8 cellular contexts compared by ENCODE assay signal in the genomic region with DNA sequence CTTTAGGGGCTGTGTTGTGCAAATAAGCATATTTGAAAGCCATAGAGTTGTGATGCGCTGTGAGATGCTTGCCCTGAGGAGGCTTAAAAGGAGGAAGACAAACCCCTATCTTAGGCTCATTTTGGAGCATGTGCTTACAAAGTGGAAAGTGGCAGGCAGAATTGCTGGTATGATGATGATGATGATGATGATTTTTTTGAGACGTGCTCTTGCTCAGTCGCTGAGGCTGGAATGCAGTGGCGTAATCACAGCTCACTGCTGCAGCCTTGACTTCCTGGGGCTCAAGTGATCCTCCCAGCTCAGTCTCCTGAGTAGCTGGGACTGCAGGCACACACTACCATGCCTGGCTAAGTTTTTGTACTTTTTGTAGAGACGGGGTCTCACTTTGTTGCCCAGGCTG. TPM values are rescaled to one million over a fixed set of nuclear protein-coding genes. Genes with fewer than 3 reads are reported as not detected.
A peak's percentile ranks its signal among the peaks of the same experiment; 100 is the strongest.
DNase-seq lines count a peak whose midpoint lies in the region; ATAC-seq and TF ChIP-seq lines count a peak whose summit lies in the region.

No MANE protein-coding gene starts in this region.

- H3K36me3 ChIP-seq in GM23338 (ENCODE audit: insufficient read depth) = peaks cover 11% of the 10 kb centered on the region; the same call in 1 of the 2 replicates
- H3K36me3 ChIP-seq in endodermal cell (ENCODE audit: control insufficient read depth, insufficient read depth, low read length) = peaks cover 20% of the 10 kb centered on the region
- no peaks in the 10 kb centered on the region for H3K36me3 ChIP-seq in ovary

- H3K9me3 Mint-ChIP-seq in GM23338 (no peaks in the 10 kb centered on the region), endodermal cell (no peaks in the 10 kb centered on the region)

- peaks cover 22% of the 10 kb centered on the region; the same call in 1 of the 2 replicates for H4K20me1 ChIP-seq in GM23338 (replicated peaks; ENCODE audit: insufficient read depth)

- peaks cover 16% of the 10 kb centered on the region for H3K27me3 Mint-ChIP-seq in GM23338 (ENCODE audit: insufficient read depth, low read depth, poor library complexity)
- H3K27me3 Mint-ChIP-seq in endodermal cell (ENCODE audit: insufficient read depth) = no peaks in the 10 kb centered on the region

- H3K9me2 ChIP-seq in GM23338 (ENCODE audit: insufficient read depth) = no peaks in the 10 kb centered on the region

- no peak overlapping the region for H2AFZ ChIP-seq in GM23338

- H3K27me3 ChIP-seq in GM23338 (ENCODE audit: insufficient read depth) (no peaks in the 10 kb centered on the region), endodermal cell (ENCODE audit: control insufficient read depth, insufficient read depth, low read length, poor library complexity, severe bottlenecking) (no peaks in the 10 kb centered on the region), ovary (no peaks in the 10 kb centered on the region)

- H3K4me1 ChIP-seq in GM23338 (ENCODE audit: insufficient read depth) (peaks cover 24% of the 10 kb centered on the region), endodermal cell (ENCODE audit: control insufficient read depth, insufficient read depth, low read length) (peaks cover 4% of the 10 kb centered on the region), ovary (ENCODE audit: insufficient read depth) (peaks cover 11% of the 10 kb centered on the region)

- WGBS in endodermal cell (ENCODE audit: insufficient coverage in 1 of 2, insufficient read length in 1 of 2), 2 experiments = 57 to 83% methylated on average over 3 to 5 of the region's 5 CpGs
- WGBS in ovary, 3 donors = 10 to 26% (median 14%) methylated on average over 5 of the region's 5 CpGs

- TF ChIP-seq CTCF in GM23338 (conservative IDR thresholded peaks at IDR 0.05; ENCODE audit: low read depth in 2 of 2) (no peak), endodermal cell (conservative IDR thresholded peaks at IDR 0.05) (no peak), ovary (IDR thresholded peaks at IDR 0.05) (no peak)

- ATAC-seq in GM23338 (no peak), GM19397 (IDR thresholded peaks at IDR 0.05; ENCODE audit: unreplicated experiment) (no peak), GM19452 (IDR thresholded peaks at IDR 0.05; ENCODE audit: unreplicated experiment) (no peak)

- H3K4me3 Mint-ChIP-seq in GM23338 (peak overlapping the region; percentile 91), endodermal cell (peak overlapping the region; percentile 93)

- DNase-seq in GM23338 (ENCODE audit: low spot score) (peak; percentile 26), SIG-M5 treated with dmso at 0.1 percent for 504 hours (lab: John Stamatoyannopoulos, UW; ENCODE audit: unreplicated experiment) (peak; percentile 84), endodermal cell (peak; percentile 63), ovary (peak in 2 of 5 donors; percentile 23 to 41), NCI-H526 (lab: John Stamatoyannopoulos, UW) (no peak), DMS 273 treated with DMSO at 0.1 percent for 48 hours (lab: John Stamatoyannopoulos, UW) (no peak)

- H3F3A ChIP-seq in GM23338 (replicated peaks; ENCODE audit: low read depth) = peaks cover 13% of the 10 kb centered on the region; the same call in 1 of the 2 replicates

- TF ChIP-seq EP300 in ovary (IDR thresholded peaks at IDR 0.05) = no peak

- peak overlapping the region; percentile 93 for H3K4me3 ChIP-seq in GM23338
- H3K4me3 ChIP-seq in endodermal cell (ENCODE audit: low read length) = peak overlapping the region; percentile 95
- peak overlapping the region; percentile 63 for H3K4me3 ChIP-seq in ovary

- H3K9me3 ChIP-seq in endodermal cell (ENCODE audit: control insufficient read depth, low read length) (no peaks in the 10 kb centered on the region), ovary (no peaks in the 10 kb centered on the region)

- H3K4me2 ChIP-seq in GM23338 = peak overlapping the region; percentile 93

- H3K79me2 ChIP-seq in GM23338 (replicated peaks; ENCODE audit: insufficient read depth) = peaks cover 63% of the 10 kb centered on the region

- no peak for TF ChIP-seq POLR2A in ovary (IDR thresholded peaks at IDR 0.05)

- H3K27ac Mint-ChIP-seq in GM23338 (no peak overlapping the region), endodermal cell (peak overlapping the region; percentile 100)

- H3K4me1 Mint-ChIP-seq in GM23338 = peaks cover 26% of the 10 kb centered on the region
- peaks cover 22% of the 10 kb centered on the region for H3K4me1 Mint-ChIP-seq in endodermal cell

- H3K36me3 Mint-ChIP-seq in GM23338 (ENCODE audit: low read depth) = peaks cover 27% of the 10 kb centered on the region
- peaks cover 22% of the 10 kb centered on the region for H3K36me3 Mint-ChIP-seq in endodermal cell (ENCODE audit: low read depth)

- intact Hi-C loops in ovary (cut with DNase I) = loop anchor here in 1 of 4 donors (10.0 kb wide), 1 partner anchor 75 kb away; a partner anchor contains a TSS

- peak overlapping the region; percentile 87 for H3K9ac ChIP-seq in endodermal cell (ENCODE audit: extremely low read depth, low read length, poor library complexity, severe bottlenecking)

- 0 out of 2 replicates have a peak overlapping the region, but pooled peaks have one; percentile 99 for H3K27ac ChIP-seq in GM23338 (ENCODE audit: low read depth)
- no peak overlapping the region for H3K27ac ChIP-seq in endodermal cell (ENCODE audit: low read depth, low read length)
- H3K27ac ChIP-seq in ovary = no peak overlapping the region

TF ChIP-seq in GM23338, 12 proteins besides CTCF, POLR2A, EP300 and RAD21 (continues in another document):
- no peak for TF ChIP-seq POLR2AphosphoS5 (IDR thresholded peaks at IDR 0.05; ENCODE audit: low read depth)
- no peak for TF ChIP-seq CREB1 (CRISPR knock-in tag; IDR thresholded peaks at IDR 0.05; ENCODE audit: low read depth)
- TF ChIP-seq ZNF114 (CRISPR knock-in tag; IDR thresholded peaks at IDR 0.05) = no peak
- TF ChIP-seq JUNB (IDR thresholded peaks at IDR 0.05; ENCODE audit: unreplicated experiment) = no peak
- TF ChIP-seq, protein P1, sequence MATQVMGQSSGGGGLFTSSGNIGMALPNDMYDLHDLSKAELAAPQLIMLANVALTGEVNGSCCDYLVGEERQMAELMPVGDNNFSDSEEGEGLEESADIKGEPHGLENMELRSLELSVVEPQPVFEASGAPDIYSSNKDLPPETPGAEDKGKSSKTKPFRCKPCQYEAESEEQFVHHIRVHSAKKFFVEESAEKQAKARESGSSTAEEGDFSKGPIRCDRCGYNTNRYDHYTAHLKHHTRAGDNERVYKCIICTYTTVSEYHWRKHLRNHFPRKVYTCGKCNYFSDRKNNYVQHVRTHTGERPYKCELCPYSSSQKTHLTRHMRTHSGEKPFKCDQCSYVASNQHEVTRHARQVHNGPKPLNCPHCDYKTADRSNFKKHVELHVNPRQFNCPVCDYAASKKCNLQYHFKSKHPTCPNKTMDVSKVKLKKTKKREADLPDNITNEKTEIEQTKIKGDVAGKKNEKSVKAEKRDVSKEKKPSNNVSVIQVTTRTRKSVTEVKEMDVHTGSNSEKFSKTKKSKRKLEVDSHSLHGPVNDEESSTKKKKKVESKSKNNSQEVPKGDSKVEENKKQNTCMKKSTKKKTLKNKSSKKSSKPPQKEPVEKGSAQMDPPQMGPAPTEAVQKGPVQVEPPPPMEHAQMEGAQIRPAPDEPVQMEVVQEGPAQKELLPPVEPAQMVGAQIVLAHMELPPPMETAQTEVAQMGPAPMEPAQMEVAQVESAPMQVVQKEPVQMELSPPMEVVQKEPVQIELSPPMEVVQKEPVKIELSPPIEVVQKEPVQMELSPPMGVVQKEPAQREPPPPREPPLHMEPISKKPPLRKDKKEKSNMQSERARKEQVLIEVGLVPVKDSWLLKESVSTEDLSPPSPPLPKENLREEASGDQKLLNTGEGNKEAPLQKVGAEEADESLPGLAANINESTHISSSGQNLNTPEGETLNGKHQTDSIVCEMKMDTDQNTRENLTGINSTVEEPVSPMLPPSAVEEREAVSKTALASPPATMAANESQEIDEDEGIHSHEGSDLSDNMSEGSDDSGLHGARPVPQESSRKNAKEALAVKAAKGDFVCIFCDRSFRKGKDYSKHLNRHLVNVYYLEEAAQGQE (IDR thresholded peaks at IDR 0.05; ENCODE audit: unreplicated experiment) = no peak
- TF ChIP-seq NANOG (IDR thresholded peaks at IDR 0.05; ENCODE audit: borderline replicate concordance) = no peak
- TF ChIP-seq, protein P2, sequence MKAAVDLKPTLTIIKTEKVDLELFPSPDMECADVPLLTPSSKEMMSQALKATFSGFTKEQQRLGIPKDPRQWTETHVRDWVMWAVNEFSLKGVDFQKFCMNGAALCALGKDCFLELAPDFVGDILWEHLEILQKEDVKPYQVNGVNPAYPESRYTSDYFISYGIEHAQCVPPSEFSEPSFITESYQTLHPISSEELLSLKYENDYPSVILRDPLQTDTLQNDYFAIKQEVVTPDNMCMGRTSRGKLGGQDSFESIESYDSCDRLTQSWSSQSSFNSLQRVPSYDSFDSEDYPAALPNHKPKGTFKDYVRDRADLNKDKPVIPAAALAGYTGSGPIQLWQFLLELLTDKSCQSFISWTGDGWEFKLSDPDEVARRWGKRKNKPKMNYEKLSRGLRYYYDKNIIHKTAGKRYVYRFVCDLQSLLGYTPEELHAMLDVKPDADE (IDR thresholded peaks at IDR 0.05) = no peak
- TF ChIP-seq ZNF331 (CRISPR knock-in tag; IDR thresholded peaks at IDR 0.05; ENCODE audit: low read depth) = no peak

RNA-seq across cellular contexts. Expression of a gene that starts 1.7 kb away (rescaled TPM):
- 77.7 and 78.3 TPM in 2 replicates for total RNA-seq in GM23338 (2014; rRNA removed; shearing (Covaris generic))
- 26.9 and 31.2 TPM in 2 replicates for polyA plus RNA-seq in GM23338 (2016; fragmentation: Nextera tagmentation; extraction: Ambion mirVana)
- total RNA-seq in endodermal cell = 10 to 100 TPM; 44.6 to 48.8 TPM
- polyA plus RNA-seq in endodermal cell (2013, experiment 1 of 2) = 71.1 TPM
- 71.0 TPM for polyA plus RNA-seq in endodermal cell (2013, experiment 2 of 2)
- total RNA-seq in ovary = 10 to 100 TPM; 34.0 to 51.0 (median 40.5) TPM
- polyA plus RNA-seq in ovary = 10 to 100 TPM; 35.4 to 40.7 TPM

RNA-seq across cellular contexts. Expression of a gene that starts 9.7 kb away (rescaled TPM):
- total RNA-seq in GM23338 (2014; rRNA removed; shearing (Covaris generic)) = 1.8 and 4.6 TPM in 2 replicates
- polyA plus RNA-seq in GM23338 (2016; fragmentation: Nextera tagmentation; extraction: Ambion mirVana) (2.5 and 4.0 TPM in 2 replicates), ovary (100 to 1,000 TPM in 1 of 2 donors, 10 to 100 TPM in 1; 43.7 to 120 TPM)
- total RNA-seq in endodermal cell (1 to 10 TPM; 2.3 to 6.2 TPM), ovary (10 to 100 TPM; 15.2 to 40.7 (median 23.1) TPM)
- polyA plus RNA-seq in endodermal cell (2013, experiment 1 of 2) = 12.0 TPM
- polyA plus RNA-seq in endodermal cell (2013, experiment 2 of 2) = 10.4 TPM

Comparison
In these comparisons a context has a peak if more than half of its experiments do, and no peak if none do; other contexts are left out.
1. DNase-seq: peak in GM23338 (single experiment), SIG-M5 treated with dmso at 0.1 percent for 504 hours (single experiment) and endodermal cell (single experiment); none in NCI-H526 (0 of 2) and DMS 273 treated with DMSO at 0.1 percent for 48 hours (single experiment).
2. Peak in every context shown above with its lines, with median percentiles within 50 percentile points of each other: H3K4me3 ChIP-seq.